21 cellular contexts compared by ENCODE assay signal in the genomic region with DNA sequence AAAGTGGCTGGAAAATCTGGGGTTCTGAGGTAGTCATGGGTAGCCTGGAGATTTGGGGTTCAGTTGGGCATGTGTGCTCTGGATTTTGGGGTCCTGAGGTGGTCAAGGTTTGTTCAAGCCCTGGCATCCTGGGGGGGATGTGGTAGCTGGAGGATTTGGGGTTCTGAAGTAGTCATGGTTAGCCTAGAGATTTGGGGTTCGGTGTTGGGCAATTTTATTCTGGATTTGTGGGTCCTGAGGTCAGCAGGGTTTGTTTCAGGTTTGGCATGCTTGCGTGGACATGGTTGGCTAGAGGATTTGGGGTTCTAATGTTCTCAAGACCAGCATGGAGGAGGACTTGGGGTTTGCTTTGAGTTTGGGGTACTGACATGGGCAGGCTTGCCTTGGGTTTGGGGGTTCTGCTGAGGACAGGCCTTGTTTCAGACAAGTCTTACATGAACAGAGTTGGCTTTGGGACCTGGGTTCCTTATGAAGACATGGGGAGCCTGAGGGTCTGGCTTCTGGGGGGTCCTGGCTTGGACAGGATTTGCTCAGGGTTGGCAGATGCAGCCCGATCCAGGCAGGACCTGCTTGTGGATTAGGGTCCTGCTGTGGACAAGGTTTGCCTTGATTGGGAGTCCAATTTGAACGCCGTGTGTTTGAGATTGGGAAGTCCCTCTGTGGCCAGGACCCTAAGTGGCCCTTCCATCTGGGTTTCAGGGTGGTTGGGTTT. TPM values are rescaled to one million over a fixed set of nuclear protein-coding genes. Genes with fewer than 3 reads are reported as not detected.
DNase-seq lines count a peak whose midpoint lies in the region; ATAC-seq and TF ChIP-seq lines count a peak whose summit lies in the region.
"Had no signal": no experiment of that assay in that cellular context is flagged by ENCODE, and none has a peak within 500 bp of the region (broad histone marks: within the 10 kb centered on the region; RNA-seq: fewer than 3 reads in every experiment).

No MANE protein-coding gene starts in this region.

- no peak overlapping the region for H3K27ac Mint-ChIP-seq in activated T-cell treated with anti-CD3 and anti-CD28 coated beads, Interleukin-2, amount 50 U/mL, for 24 hours
- H3K27ac Mint-ChIP-seq in WTC11 (no peak overlapping the region), immature natural killer cell (peak overlapping the region in 5 of 6 donors; percentile 78 to 93 (median 90))
- no peak overlapping the region for H3K27ac Mint-ChIP-seq in activated T-helper 1 cell treated with anti-CD3 and anti-CD28 coated beads, Interleukin-12 subunit alpha, Interleukin-12 subunit beta, Interleukin-2, Interleukin-4 antibody, amounts not matched to agents 30 ng/mL and 10 ng/mL and 1 ng/mL, durations not matched to agents 14 hours and 24 hours and 36 hours
- H3K27ac Mint-ChIP-seq: activated naive CD8-positive, alpha-beta T cell treated with anti-CD3 and anti-CD28 coated beads, Interleukin-2, amount 10 ng/mL, durations not matched to agents 7 days and 5 days had no signal

- DNase-seq in activated T-cell treated with anti-CD3 and anti-CD28 coated beads, Interleukin-2, amount 50 U/mL, for 24 hours: no peak
- DNase-seq in activated T-cell treated with anti-CD3 and anti-CD28 coated beads, Interleukin-2, amount 50 U/mL, for 1 hour: no peak
- DNase-seq in WTC11 (ENCODE audit: low spot score) (no peak), immature natural killer cell (no peak), skeletal muscle cell (ENCODE audit: low read depth) (no peak), GM20000 (ENCODE audit: low spot score) (no peak), glomerular visceral epithelial cell (ENCODE audit: extremely low spot score) (no peak)
- DNase-seq in activated T-helper 1 cell treated with anti-CD3 and anti-CD28 coated beads, Interleukin-12 subunit alpha, Interleukin-12 subunit beta, Interleukin-2, Interleukin-4 antibody, amounts not matched to agents 30 ng/mL and 10 ng/mL and 1 ng/mL, durations not matched to agents 14 hours and 24 hours and 36 hours (ENCODE audit: low spot score): no peak
- DNase-seq: activated CD4-positive, alpha-beta T cell treated with anti-CD3 and anti-CD28 coated beads, Interleukin-2, amount 50 U/mL, for 48 hours; activated naive CD8-positive, alpha-beta T cell treated with anti-CD3 and anti-CD28 coated beads, Interleukin-2, amount 10 ng/mL, durations not matched to agents 7 days and 5 days; GF-D8; NCI-H1105; NK-92 treated with Interleukin-12 subunit alpha and Interleukin-12 subunit beta, amount 100 ng/mL, for 24 hours; SHP77; stimulated activated CD4-positive, alpha-beta T cell treated with anti-CD3 and anti-CD28 coated beads, Interleukin-4, amount 100 ng/mL, for 1 hour had no signal

- intact Hi-C loops in activated T-helper 1 cell treated with anti-CD3 and anti-CD28 coated beads, Interleukin-12 subunit alpha, Interleukin-12 subunit beta, Interleukin-2, Interleukin-4 antibody, amounts not matched to agents 30 ng/mL and 10 ng/mL and 1 ng/mL, durations not matched to agents 14 hours and 24 hours and 36 hours (cut with micrococcal nuclease): no loop called here

- TF ChIP-seq CTCF in WTC11 (IDR thresholded peaks at IDR 0.05) (no peak), GM20000 (IDR thresholded peaks at IDR 0.05; ENCODE audit: extremely low read depth, missing control alignments) (no peak)

- POLR2A ChIA-PET in WTC11 (lab: Charles Lee): interaction anchor here (1.3 kb wide), 1 partner anchor 161 kb away, joined by 3 read pairs; the partner anchor contains the start of gene VAPB

- CTCF ChIA-PET in WTC11 (lab: Charles Lee): interaction anchor here (0.7 kb wide), 1 partner anchor 599 kb away, joined by 3 read pairs; no protein-coding TSS in a partner anchor

- H3K27me3 Mint-ChIP-seq in activated T-cell treated with anti-CD3 and anti-CD28 coated beads, Interleukin-2, amount 50 U/mL, for 24 hours: peaks cover 66% of the 10 kb centered on the region
- H3K27me3 Mint-ChIP-seq in WTC11 (ENCODE audit: low read depth) (peaks cover 24% of the 10 kb centered on the region), immature natural killer cell (ENCODE audit: low read depth in 3 of 3) (peaks cover 27 to 36% (median 31%) of the 10 kb centered on the region in 3 donors)
- H3K27me3 Mint-ChIP-seq in activated T-helper 1 cell treated with anti-CD3 and anti-CD28 coated beads, Interleukin-12 subunit alpha, Interleukin-12 subunit beta, Interleukin-2, Interleukin-4 antibody, amounts not matched to agents 30 ng/mL and 10 ng/mL and 1 ng/mL, durations not matched to agents 14 hours and 24 hours and 36 hours (ENCODE audit: insufficient read depth): peaks cover 44% of the 10 kb centered on the region

- ATAC-seq in WTC11: no peak
- ATAC-seq: A549 had no signal

- H3K4me1 Mint-ChIP-seq in activated T-cell treated with anti-CD3 and anti-CD28 coated beads, Interleukin-2, amount 50 U/mL, for 24 hours (ENCODE audit: low read depth): peaks cover 31% of the 10 kb centered on the region
- H3K4me1 Mint-ChIP-seq in WTC11 (peaks cover 22% of the 10 kb centered on the region), immature natural killer cell (peaks cover 18% of the 10 kb centered on the region in 2 donors)
- H3K4me1 Mint-ChIP-seq in activated T-helper 1 cell treated with anti-CD3 and anti-CD28 coated beads, Interleukin-12 subunit alpha, Interleukin-12 subunit beta, Interleukin-2, Interleukin-4 antibody, amounts not matched to agents 30 ng/mL and 10 ng/mL and 1 ng/mL, durations not matched to agents 14 hours and 24 hours and 36 hours (ENCODE audit: low read depth): peaks cover 15% of the 10 kb centered on the region

- H3K36me3 Mint-ChIP-seq in activated T-cell treated with anti-CD3 and anti-CD28 coated beads, Interleukin-2, amount 50 U/mL, for 24 hours (ENCODE audit: low read depth): peaks cover 7% of the 10 kb centered on the region
- H3K36me3 Mint-ChIP-seq in WTC11 (no peaks in the 10 kb centered on the region), immature natural killer cell (peaks cover 11 to 28% (median 16%) of the 10 kb centered on the region in 3 donors)
- peaks cover 23% of the 10 kb centered on the region for H3K36me3 Mint-ChIP-seq in activated T-helper 1 cell treated with anti-CD3 and anti-CD28 coated beads, Interleukin-12 subunit alpha, Interleukin-12 subunit beta, Interleukin-2, Interleukin-4 antibody, amounts not matched to agents 30 ng/mL and 10 ng/mL and 1 ng/mL, durations not matched to agents 14 hours and 24 hours and 36 hours (ENCODE audit: low read depth)

- H3K9me3 Mint-ChIP-seq in activated T-cell treated with anti-CD3 and anti-CD28 coated beads, Interleukin-2, amount 50 U/mL, for 24 hours: no peaks in the 10 kb centered on the region
- peaks cover 11% of the 10 kb centered on the region for H3K9me3 Mint-ChIP-seq in WTC11
- peaks cover 0 to 4% (median 0%) of the 10 kb centered on the region in 6 donors for H3K9me3 Mint-ChIP-seq in immature natural killer cell
- no peaks in the 10 kb centered on the region for H3K9me3 Mint-ChIP-seq in activated T-helper 1 cell treated with anti-CD3 and anti-CD28 coated beads, Interleukin-12 subunit alpha, Interleukin-12 subunit beta, Interleukin-2, Interleukin-4 antibody, amounts not matched to agents 30 ng/mL and 10 ng/mL and 1 ng/mL, durations not matched to agents 14 hours and 24 hours and 36 hours
- H3K9me3 Mint-ChIP-seq: activated naive CD8-positive, alpha-beta T cell treated with anti-CD3 and anti-CD28 coated beads, Interleukin-2, amount 10 ng/mL, durations not matched to agents 7 days and 5 days; central memory CD8-positive, alpha-beta T cell had no signal

- peak overlapping the region; percentile 28 for H3K4me3 Mint-ChIP-seq in activated T-cell treated with anti-CD3 and anti-CD28 coated beads, Interleukin-2, amount 50 U/mL, for 24 hours
- H3K4me3 Mint-ChIP-seq in WTC11 (peak overlapping the region; percentile 69), immature natural killer cell (peak overlapping the region; percentile 21 to 69 (median 26))
- H3K4me3 Mint-ChIP-seq in activated T-helper 1 cell treated with anti-CD3 and anti-CD28 coated beads, Interleukin-12 subunit alpha, Interleukin-12 subunit beta, Interleukin-2, Interleukin-4 antibody, amounts not matched to agents 30 ng/mL and 10 ng/mL and 1 ng/mL, durations not matched to agents 14 hours and 24 hours and 36 hours: no peak overlapping the region
- H3K4me3 Mint-ChIP-seq: activated naive CD8-positive, alpha-beta T cell treated with anti-CD3 and anti-CD28 coated beads, Interleukin-2, amount 10 ng/mL, durations not matched to agents 7 days and 5 days; central memory CD8-positive, alpha-beta T cell had no signal

- H3K4me3 ChIP-seq in skeletal muscle cell (ENCODE audit: low read depth, low read length): peak overlapping the region; percentile 35
- H3K4me3 ChIP-seq: A549 had no signal

TF ChIP-seq in WTC11, 78 proteins besides CTCF, POLR2A, EP300 and RAD21 (continues in another document):
- TF ChIP-seq NFATC4 (CRISPR knock-in tag; IDR thresholded peaks at IDR 0.05) (no peak), ETV6 (CRISPR knock-in tag; IDR thresholded peaks at IDR 0.05) (no peak), JAZF1 (CRISPR knock-in tag; IDR thresholded peaks at IDR 0.05) (no peak), NFE2L1 (CRISPR knock-in tag; IDR thresholded peaks at IDR 0.05) (no peak), SMAD3 (CRISPR knock-in tag; IDR thresholded peaks at IDR 0.05; ENCODE audit: borderline replicate concordance) (no peak), ZBTB21 (CRISPR knock-in tag; IDR thresholded peaks at IDR 0.05; ENCODE audit: borderline replicate concordance) (no peak)

RNA-seq across cellular contexts. Expression of gene ANKRD60, which starts 0.9 kb away (rescaled TPM):
- not detected in 3 replicates for total RNA-seq in WTC11 (2021)
- polyA plus RNA-seq in immature natural killer cell: not detected
- total RNA-seq in activated T-helper 1 cell treated with anti-CD3 and anti-CD28 coated beads, Interleukin-12 subunit alpha, Interleukin-12 subunit beta, Interleukin-2, Interleukin-4 antibody, amounts not matched to agents 30 ng/mL and 10 ng/mL and 1 ng/mL, durations not matched to agents 14 hours and 24 hours and 36 hours: not detected in 2 replicates
- total RNA-seq: activated naive CD8-positive, alpha-beta T cell treated with anti-CD3 and anti-CD28 coated beads, Interleukin-2, amount 10 ng/mL, durations not matched to agents 7 days and 5 days; endothelial cell of umbilical vein; gastroesophageal sphincter; kidney epithelial cell; vagina had no signal
- polyA plus RNA-seq: A549, endothelial cell of umbilical vein had no signal

Comparison
In these comparisons a context has a peak if more than half of its experiments do, and no peak if none do; other contexts are left out.
1. H3K27ac Mint-ChIP-seq: peak in immature natural killer cell (5 of 6); none in activated T-cell treated with anti-CD3 and anti-CD28 coated beads, Interleukin-2, amount 50 U/mL, for 24 hours (single experiment), WTC11 (single experiment) and activated T-helper 1 cell treated with anti-CD3 and anti-CD28 coated beads, Interleukin-12 subunit alpha, Interleukin-12 subunit beta, Interleukin-2, Interleukin-4 antibody, amounts not matched to agents 30 ng/mL and 10 ng/mL and 1 ng/mL, durations not matched to agents 14 hours and 24 hours and 36 hours (single experiment).